Comparison of ENCODE assay signal across 8 cellular contexts in the genomic region with DNA sequence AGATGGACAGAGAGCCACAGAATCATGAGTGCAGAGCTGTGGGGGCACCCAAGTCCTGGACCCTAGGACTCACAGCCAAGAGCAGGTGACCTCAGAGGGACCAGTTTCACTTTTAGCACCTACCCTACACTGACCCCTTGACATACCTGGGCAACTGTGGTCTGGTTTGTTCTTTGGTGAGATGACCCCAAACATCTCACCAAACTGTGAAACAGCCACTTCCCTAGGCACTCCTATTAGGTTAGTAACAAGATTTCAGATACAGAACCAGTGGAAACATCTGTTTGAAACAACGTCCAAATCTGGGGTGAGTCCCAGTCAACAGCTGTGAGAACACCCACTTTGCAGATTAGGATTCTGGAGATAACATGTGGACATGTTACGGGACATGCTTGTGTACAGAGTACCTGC. TPM values are rescaled to one million over a fixed set of nuclear protein-coding genes. Genes with fewer than 3 reads are reported as not detected.
DNase-seq lines count a peak whose midpoint lies in the region; ATAC-seq, FAIRE-seq and TF ChIP-seq lines count a peak whose summit lies in the region.

No MANE protein-coding gene starts in this region.

- CTCF ChIA-PET in T-cell (lab: Charles Lee) = interaction anchor here (0.6 to 3.8 kb wide), 28 partner anchors 9 to 400 kb away, joined by 3 to 49 read pairs (median 7); no protein-coding TSS in a partner anchor

- H3K27ac ChIP-seq in fibroblast of lung (ENCODE audit: insufficient read depth, low read length) = peak overlapping the region; percentile 88
- H3K27ac ChIP-seq in gastrocnemius medialis = peak overlapping the region; percentile 99 to 100 (median 100)

- peaks cover 0 to 4% of the 10 kb centered on the region in 2 donors for H3K27me3 Mint-ChIP-seq in T-cell

- H3K4me3 Mint-ChIP-seq in T-cell = peak overlapping the region; percentile 74 to 90 (median 84)

- POLR2A ChIA-PET in T-cell (lab: Charles Lee) = interaction anchor here (0.6 to 4.0 kb wide), 11 partner anchors 7 to 730 kb away, joined by 3 to 32 read pairs (median 7); no protein-coding TSS in a partner anchor

- FAIRE-seq in GM18507 (lab: Jason Lieb, UNC) (peak; percentile 44), HTR-8/SVneo (lab: Jason Lieb, UNC) (no peak)

- H3K9me3 ChIP-seq in fibroblast of lung (ENCODE audit: control insufficient read depth, insufficient read depth, low read depth, low read length) (no peaks in the 10 kb centered on the region), gastrocnemius medialis (no peaks in the 10 kb centered on the region)

- TF ChIP-seq POLR2A in gastrocnemius medialis (IDR thresholded peaks at IDR 0.05) = no peak

- H3K4me1 Mint-ChIP-seq in T-cell = peaks cover 23 to 28% (median 25%) of the 10 kb centered on the region in 3 donors

- H3K27ac Mint-ChIP-seq in T-cell = peak overlapping the region; percentile 93 to 96

- H3K4me2 ChIP-seq in fibroblast of lung (ENCODE audit: extremely low read depth, insufficient read depth, low read length) = peak overlapping the region; percentile 70

- DNase-seq in GM18507 (ENCODE audit: extremely low spot score, insufficient read length, low read depth) (no peak), T-cell (peak in 1 of 34 experiments; percentile 11), fibroblast of lung (ENCODE audit: low read depth in 2 of 2) (peak; percentile 3 to 18), gastrocnemius medialis (no peak), mesenteric fat pad (ENCODE audit: low spot score) (no peak), G401 (ENCODE audit: low spot score) (no peak), HTR-8/SVneo (ENCODE audit: insufficient read length, low spot score) (no peak)

- H3K4me1 ChIP-seq in fibroblast of lung (ENCODE audit: control insufficient read depth, extremely low read depth, insufficient read depth, low read length) = peaks cover 15% of the 10 kb centered on the region
- peaks cover 16 to 27% of the 10 kb centered on the region in 2 donors for H3K4me1 ChIP-seq in gastrocnemius medialis

- H2AFZ ChIP-seq in fibroblast of lung (ENCODE audit: low read length) = no peak overlapping the region

- in situ Hi-C loops in gastrocnemius medialis (cut with MboI; ENCODE audit: low sequenced_read_pairs in 4 of 4) = loop anchor here (5.0 to 25.0 kb wide), 6 partner anchors 54 to 391 kb away; no protein-coding TSS in a partner anchor
- in situ Hi-C loops in G401 (cut with HindIII; ENCODE audit: low sequenced_read_pairs) = loop anchor here (10.0 kb wide), 1 partner anchor 394 kb away; no protein-coding TSS in a partner anchor

- peak overlapping the region in 1 of 4 experiments; percentile 84 for H3K4me3 ChIP-seq in fibroblast of lung (replicated peaks in 1 of 4; ENCODE audit: control extremely low read depth in 1 of 4, insufficient read depth in 1 of 4, low read depth in 3 of 4, low read length in 4 of 4)
- H3K4me3 ChIP-seq in gastrocnemius medialis = peak overlapping the region in 2 of 4 donors; percentile 94 to 95

- peaks cover 6% of the 10 kb centered on the region for H3K36me3 ChIP-seq in fibroblast of lung (ENCODE audit: control insufficient read depth, insufficient read depth, low read length)
- H3K36me3 ChIP-seq in gastrocnemius medialis = peaks cover 0 to 13% of the 10 kb centered on the region in 2 donors

- no peak for ATAC-seq in T-cell (replicated peaks in 1 of 4)
- no peak for ATAC-seq in gastrocnemius medialis
- ATAC-seq in GM18498 (IDR thresholded peaks at IDR 0.05; ENCODE audit: unreplicated experiment) = no peak

- H3K9ac ChIP-seq in fibroblast of lung (ENCODE audit: insufficient read depth, low read length) = no peak overlapping the region

- intact Hi-C loops in gastrocnemius medialis (cut with DNase I; ENCODE audit: low total_unique reads) = loop anchor here (1.0 to 5.0 kb wide), 4 partner anchors 101 to 401 kb away; no protein-coding TSS in a partner anchor

- H4K20me1 ChIP-seq in fibroblast of lung (ENCODE audit: control insufficient read depth, extremely low read depth, insufficient read depth, low read length) = peaks cover 2% of the 10 kb centered on the region

- TF ChIP-seq CTCF in fibroblast of lung (conservative IDR thresholded peaks at IDR 0.05 in 1 of 2, IDR thresholded peaks at IDR 0.05 in 1 of 2; ENCODE audit: low read depth in 1 of 2, low read length in 2 of 2) (no peak), gastrocnemius medialis (IDR thresholded peaks at IDR 0.05 in 4 of 5, conservative IDR thresholded peaks at IDR 0.05 in 1 of 5) (no peak)

- no peaks in the 10 kb centered on the region for H3K9me3 Mint-ChIP-seq in T-cell

- peaks cover 29% of the 10 kb centered on the region for H3K79me2 ChIP-seq in fibroblast of lung (ENCODE audit: control insufficient read depth, insufficient read depth, low read length)

- H3K36me3 Mint-ChIP-seq in T-cell = peaks cover 29% of the 10 kb centered on the region

- H3K27me3 ChIP-seq in fibroblast of lung (ENCODE audit: control insufficient read depth, insufficient read depth, low read length) (no peaks in the 10 kb centered on the region), gastrocnemius medialis (no peaks in the 10 kb centered on the region)

RNA-seq across cellular contexts. Expression of a gene that starts 1.9 kb away (rescaled TPM):
- total RNA-seq in T-cell (100 to 1,000 TPM; 329 to 974 (median 377) TPM), fibroblast of lung (11.6 and 16.7 TPM in 2 replicates), gastrocnemius medialis (10 to 100 TPM; 15.5 to 58.6 (median 44.8) TPM), mesenteric fat pad (237 TPM)
- polyA plus RNA-seq in fibroblast of lung = 26.7 and 29.6 TPM in 2 replicates
- 84.1 and 85.5 TPM in 2 replicates for polyA plus RNA-seq in fibroblast of lung (2012)
- 6.7 and 10.0 TPM in 2 replicates for polyA minus RNA-seq in fibroblast of lung (ENCODE audit: low replicate concordance)
- 22.5 and 32.4 TPM in 2 replicates for total RNA-seq in G401 (2014; rRNA removed; shearing (Covaris generic))

Comparison
In these comparisons a context has a peak if more than half of its experiments do, and no peak if none do; other contexts are left out.
1. DNase-seq: peak in fibroblast of lung (2 of 2); none in GM18507 (single experiment), gastrocnemius medialis (0 of 2), mesenteric fat pad (single experiment), G401 (single experiment) and HTR-8/SVneo (single experiment).